Comparison of ENCODE assay signal across 10 cellular contexts in genomic region chrX:53280316-53280702, GRCh38. TPM values are rescaled to one million over a fixed set of nuclear protein-coding genes. Genes with fewer than 3 reads are reported as not detected.
DNase-seq lines count a peak whose midpoint lies in the region; ATAC-seq and TF ChIP-seq lines count a peak whose summit lies in the region.
"Had no signal": no experiment of that assay in that cellular context is flagged by ENCODE, and none has a peak within 500 bp of the region (broad histone marks: within the 10 kb centered on the region; RNA-seq: fewer than 3 reads in every experiment).

No MANE protein-coding gene starts in this region.

- TF ChIP-seq CTCF in AG04450 (IDR thresholded peaks at IDR 0.05; ENCODE audit: low read depth, low read length) (no peak), HFFc6 (IDR thresholded peaks at IDR 0.05) (no peak), breast epithelium (IDR thresholded peaks at IDR 0.05) (no peak)

- DNase-seq in AG04450 (ENCODE audit: low read depth, low spot score) (no peak), HFFc6 (no peak), breast epithelium (ENCODE audit: low spot score in 2 of 2) (no peak), COR-L47 (lab: John Stamatoyannopoulos, UW) (no peak), DMS53 (lab: John Stamatoyannopoulos, UW) (no peak)
- DNase-seq in naive thymus-derived CD8-positive, alpha-beta T cell: no peak
- no peak for DNase-seq in activated CD4-positive, alpha-beta T cell treated with anti-CD3 and anti-CD28 coated beads for 1 hour
- DNase-seq: GF-D8, NCI-H510A treated with DMSO at 0.1 percent for 48 hours had no signal

- intact Hi-C loops in breast epithelium (cut with DNase I; ENCODE audit: low total_unique reads): no loop called here

- H3K4me3 Mint-ChIP-seq in HFFc6: peak overlapping the region; percentile 84
- peak overlapping the region in 9 of 10 donors; percentile 9 to 76 (median 41) for H3K4me3 Mint-ChIP-seq in naive thymus-derived CD8-positive, alpha-beta T cell

- H3K36me3 Mint-ChIP-seq in HFFc6 (ENCODE audit: low read depth): no peaks in the 10 kb centered on the region
- no peaks in the 10 kb centered on the region for H3K36me3 Mint-ChIP-seq in naive thymus-derived CD8-positive, alpha-beta T cell

- H3K4me1 ChIP-seq in breast epithelium: peaks cover 0 to 4% of the 10 kb centered on the region in 2 donors

- H3K4me1 Mint-ChIP-seq in HFFc6 (ENCODE audit: low read depth): peaks cover 28% of the 10 kb centered on the region
- H3K4me1 Mint-ChIP-seq in naive thymus-derived CD8-positive, alpha-beta T cell: peaks cover 6 to 23% (median 17%) of the 10 kb centered on the region in 4 donors

- no peaks in the 10 kb centered on the region for H3K27me3 ChIP-seq in AG04450 (ENCODE audit: control insufficient read depth, insufficient read depth, low read length)
- peaks cover 2 to 52% of the 10 kb centered on the region in 2 donors for H3K27me3 ChIP-seq in breast epithelium

- no peaks in the 10 kb centered on the region for H3K36me3 ChIP-seq in breast epithelium

- CTCF ChIA-PET in AG04450 (lab: Charles Lee): no interaction called here

- H3K4me3 ChIP-seq in AG04450 (ENCODE audit: low read depth, low read length): peak overlapping the region; percentile 57
- peak overlapping the region in 2 of 3 donors; percentile 42 to 63 for H3K4me3 ChIP-seq in breast epithelium

- H3K9me3 Mint-ChIP-seq in HFFc6: no peaks in the 10 kb centered on the region
- no peaks in the 10 kb centered on the region for H3K9me3 Mint-ChIP-seq in naive thymus-derived CD8-positive, alpha-beta T cell

- H3K9me3 ChIP-seq in AG04450 (ENCODE audit: control insufficient read depth, insufficient read depth, low read length): no peaks in the 10 kb centered on the region
- no peaks in the 10 kb centered on the region for H3K9me3 ChIP-seq in breast epithelium

- no peaks in the 10 kb centered on the region for H3K27me3 Mint-ChIP-seq in HFFc6 (ENCODE audit: insufficient read depth)
- peaks cover 0 to 6% (median 0%) of the 10 kb centered on the region in 5 donors for H3K27me3 Mint-ChIP-seq in naive thymus-derived CD8-positive, alpha-beta T cell

- no peak for ATAC-seq in naive thymus-derived CD8-positive, alpha-beta T cell
- ATAC-seq in HG03460 (IDR thresholded peaks at IDR 0.05; ENCODE audit: unreplicated experiment): no peak

- H3K27ac ChIP-seq in AG04450 (ENCODE audit: low read depth, low read length) (no peak overlapping the region), breast epithelium (peak overlapping the region; percentile 68 to 88)

- no peak for TF ChIP-seq POLR2A in breast epithelium (IDR thresholded peaks at IDR 0.05)

- POLR2A ChIA-PET in AG04450 (lab: Yijun Ruan, JAX): no interaction called here
- POLR2A ChIA-PET in naive thymus-derived CD8-positive, alpha-beta T cell (lab: Charles Lee): interaction anchor here (0.6 kb wide), 1 partner anchor 18 kb away, joined by 3 read pairs; no protein-coding TSS in a partner anchor

- H3K27ac Mint-ChIP-seq in HFFc6: peak overlapping the region; percentile 70
- peak overlapping the region in 5 of 10 donors; percentile 31 to 65 (median 48) for H3K27ac Mint-ChIP-seq in naive thymus-derived CD8-positive, alpha-beta T cell

RNA-seq across cellular contexts. Expression of gene IQSEC2, which starts 1.1 kb away (rescaled TPM):
- polyA plus RNA-seq in AG04450 (2011; rRNA removed): 9.1 and 12.2 TPM in 2 replicates
- polyA minus RNA-seq in AG04450 (2011; rRNA and poly(A)+ RNA removed): 10.9 and 17.3 TPM in 2 replicates
- total RNA-seq in HFFc6 (2021; fragmentation: NEBNext Ultra II Directional; extraction: Animal tissue kit (Norgen Biotek cat#: 25700)): 10 to 100 TPM; 16.4 to 22.8 (median 20.0) TPM
- 10 to 100 TPM; 16.7 to 18.7 (median 18.3) TPM for total RNA-seq in breast epithelium
- total RNA-seq in naive thymus-derived CD8-positive, alpha-beta T cell: under 1 TPM; 0.36 to 0.66 TPM
- polyA plus RNA-seq in naive thymus-derived CD8-positive, alpha-beta T cell: under 1 TPM; 0.08 to 0.17 (median 0.13) TPM

RNA-seq across cellular contexts. Expression of gene KDM5C, which starts 55.3 kb away (rescaled TPM):
- polyA plus RNA-seq in AG04450 (2011; rRNA removed): 42.7 and 50.3 TPM in 2 replicates
- polyA minus RNA-seq in AG04450 (2011; rRNA and poly(A)+ RNA removed): 78.8 and 96.3 TPM in 2 replicates
- total RNA-seq in HFFc6 (2021; fragmentation: NEBNext Ultra II Directional; extraction: Animal tissue kit (Norgen Biotek cat#: 25700)): 10 to 100 TPM; 57.9 to 65.9 (median 61.4) TPM
- 100 to 1,000 TPM in 2 of 3 donors, 10 to 100 TPM in 1; 63.5 to 136 (median 123) TPM for total RNA-seq in breast epithelium
- 100 to 1,000 TPM; 147 to 153 TPM for total RNA-seq in naive thymus-derived CD8-positive, alpha-beta T cell
- 10 to 100 TPM; 21.0 to 26.5 (median 23.6) TPM for polyA plus RNA-seq in naive thymus-derived CD8-positive, alpha-beta T cell

Comparison
In these comparisons a context has a peak if more than half of its experiments do, and no peak if none do; other contexts are left out.
1. RNA of gene IQSEC2, which starts 1.1 kb away (total RNA-seq): 16.4 to 22.8 TPM in HFFc6 and 16.7 to 18.7 TPM in breast epithelium; 0.36 to 0.66 TPM in naive thymus-derived CD8-positive, alpha-beta T cell; every median in the first group is over 10 times any median in the second.